1 cellular context compared by ENCODE assay signal in genomic region chr1:230983811-230984210, GRCh38.
TF ChIP-seq lines count a peak whose summit lies in the region.

No MANE protein-coding gene starts in this region.

TF ChIP-seq in HEK293, 187 proteins besides CTCF, POLR2A, EP300 and RAD21 (continued from another document):
- TF ChIP-seq ZNF280D (tag by site-specific recombination; IDR thresholded peaks at IDR 0.05), result no peak
